Comparison of ENCODE assay signal across 8 cellular contexts in the genomic region with DNA sequence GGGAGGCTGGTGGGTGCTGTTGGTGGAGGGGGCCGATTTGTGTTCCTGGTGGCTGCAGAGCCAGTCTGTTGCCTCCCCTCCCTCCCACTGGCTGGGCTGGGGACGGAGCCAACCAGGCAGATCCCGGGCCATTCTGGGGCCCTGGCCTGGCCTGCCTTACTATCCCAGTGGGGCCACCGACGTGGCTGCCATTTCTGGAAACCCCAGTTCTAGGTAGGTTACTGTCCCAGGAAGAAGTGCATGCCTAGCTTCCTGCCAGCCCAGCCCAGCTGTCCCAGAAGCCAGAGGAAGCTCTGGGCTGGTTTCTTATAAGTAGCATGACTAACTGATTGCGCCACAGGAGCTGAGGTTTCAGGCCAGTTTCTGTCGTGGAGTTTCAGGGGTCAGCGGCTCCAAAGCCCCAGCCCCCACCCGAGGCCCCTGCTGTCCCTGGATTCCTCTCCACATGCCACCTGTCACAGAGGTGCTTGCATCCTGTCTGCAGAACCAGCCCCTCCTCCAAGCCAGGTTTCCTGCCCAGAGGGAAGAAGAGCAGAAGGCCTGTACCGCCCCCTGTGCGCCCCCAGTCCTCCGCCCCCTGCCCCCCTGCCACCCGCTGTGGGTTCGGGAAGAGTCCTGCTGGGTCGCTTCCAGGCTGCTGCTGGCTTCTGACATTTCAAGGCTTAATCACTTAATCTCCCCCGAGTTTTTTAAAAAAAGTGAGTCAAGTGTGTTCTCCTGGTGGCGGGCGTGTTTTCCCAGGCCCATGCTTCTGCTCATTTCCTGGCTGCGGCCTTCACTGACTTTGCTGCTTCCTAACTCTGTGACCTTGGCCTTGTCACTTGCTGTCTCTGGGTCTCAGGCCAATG. TPM values are rescaled to one million over a fixed set of nuclear protein-coding genes. Genes with fewer than 3 reads are reported as not detected.
DNase-seq lines count a peak whose midpoint lies in the region; ATAC-seq and TF ChIP-seq lines count a peak whose summit lies in the region.

No MANE protein-coding gene starts in this region.

- intact Hi-C loops in activated B cell treated with CpG ODN at 0.5 μM for 24 hours (cut with micrococcal nuclease), result loop anchor here (1.0 kb wide), 1 partner anchor 9 kb away; no protein-coding TSS in a partner anchor

- H3K4me1 ChIP-seq in duodenal mucosa (ENCODE audit: control insufficient read depth in 1 of 2, insufficient read depth in 2 of 2, low read length in 2 of 2) (peaks cover 57 to 60% of the 10 kb centered on the region in 2 donors), lung (ENCODE audit: control insufficient read depth in 2 of 2, insufficient read depth in 2 of 2, low read length in 2 of 2) (peaks cover 0 to 39% of the 10 kb centered on the region in 2 donors)

- peak overlapping the region; percentile 71 for H3K27ac Mint-ChIP-seq in activated B cell treated with CpG ODN at 0.5 μM for 24 hours
- peak overlapping the region; percentile 80 to 96 for H3K27ac Mint-ChIP-seq in stimulated activated naive CD8-positive, alpha-beta T cell treated with anti-CD3 and anti-CD28 coated beads, Interleukin-15, amount 100 ng/mL, for 72 hours

- peaks cover 4 to 11% of the 10 kb centered on the region in 2 donors for H3K36me3 ChIP-seq in duodenal mucosa (ENCODE audit: control insufficient read depth in 1 of 2, insufficient read depth in 2 of 2, low read length in 2 of 2)
- H3K36me3 ChIP-seq in lung (ENCODE audit: control insufficient read depth in 2 of 2, insufficient read depth in 2 of 2, low read length in 2 of 2), result peaks cover 0 to 6% of the 10 kb centered on the region in 2 donors

- H3K4me1 Mint-ChIP-seq in activated B cell treated with CpG ODN at 0.5 μM for 24 hours, result peaks cover 82% of the 10 kb centered on the region
- peaks cover 89% of the 10 kb centered on the region for H3K4me1 Mint-ChIP-seq in stimulated activated naive CD8-positive, alpha-beta T cell treated with anti-CD3 and anti-CD28 coated beads, Interleukin-15, amount 100 ng/mL, for 72 hours

- peaks cover 75% of the 10 kb centered on the region for H3K36me3 Mint-ChIP-seq in activated B cell treated with CpG ODN at 0.5 μM for 24 hours (ENCODE audit: low read depth)

- peak overlapping the region; percentile 38 to 40 for H3K9ac ChIP-seq in duodenal mucosa (ENCODE audit: low read depth in 1 of 2, low read length in 2 of 2)

- TF ChIP-seq EP300 in Ishikawa (IDR thresholded peaks at IDR 0.05; ENCODE audit: borderline replicate concordance), result peak; percentile 64

- 8% methylated on average over 19 of the region's 19 CpGs for WGBS in lung, 2 donors

- H3K4me3 ChIP-seq in duodenal mucosa (ENCODE audit: low read depth in 1 of 2, low read length in 2 of 2) (no peak overlapping the region), lung (no peak overlapping the region)

- peak; percentile 3; the same call in 1 of the 2 replicates for TF ChIP-seq RAD21 in Ishikawa (IDR thresholded peaks at IDR 0.05; ENCODE audit: low read depth)

- ATAC-seq in activated B cell treated with CpG ODN at 0.5 μM for 24 hours (ENCODE audit: low read depth), result peak; percentile 32
- peak; percentile 70 for ATAC-seq in lung (ENCODE audit: insufficient read depth, low FRiP score)
- ATAC-seq in stimulated activated naive CD8-positive, alpha-beta T cell treated with anti-CD3 and anti-CD28 coated beads, Interleukin-15, amount 100 ng/mL, for 72 hours, result peak; percentile 82
- no peak for ATAC-seq in GM21529 (IDR thresholded peaks at IDR 0.05; ENCODE audit: unreplicated experiment)
- ATAC-seq in HG03520 (IDR thresholded peaks at IDR 0.05; ENCODE audit: unreplicated experiment), result no peak

- H3K27ac ChIP-seq in duodenal mucosa (ENCODE audit: low read depth, low read length) (peak overlapping the region; percentile 80), lung (ENCODE audit: low read depth in 1 of 2, low read length in 1 of 2) (peak overlapping the region; percentile 69 to 98)

- H3K9me3 ChIP-seq in duodenal mucosa (ENCODE audit: control insufficient read depth in 1 of 2, low read length in 2 of 2) (peaks cover 0 to 2% of the 10 kb centered on the region in 2 donors), lung (ENCODE audit: control insufficient read depth in 2 of 2, insufficient read depth in 1 of 2, low read length in 1 of 2) (no peaks in the 10 kb centered on the region)

- H3K27me3 ChIP-seq in duodenal mucosa (ENCODE audit: control insufficient read depth in 1 of 2, insufficient read depth in 2 of 2, low read length in 2 of 2) (no peaks in the 10 kb centered on the region), lung (ENCODE audit: control insufficient read depth, insufficient read depth) (no peaks in the 10 kb centered on the region)

- TF ChIP-seq CTCF in activated B cell treated with CpG ODN at 0.5 μM for 24 hours (IDR thresholded peaks at IDR 0.05) (no peak), lung (IDR thresholded peaks at IDR 0.05; ENCODE audit: control extremely low read depth, extremely low read depth) (no peak)

- no peaks in the 10 kb centered on the region for H3K9me3 Mint-ChIP-seq in activated B cell treated with CpG ODN at 0.5 μM for 24 hours
- no peaks in the 10 kb centered on the region for H3K9me3 Mint-ChIP-seq in stimulated activated naive CD8-positive, alpha-beta T cell treated with anti-CD3 and anti-CD28 coated beads, Interleukin-15, amount 100 ng/mL, for 72 hours

- CTCF ChIA-PET in activated B cell treated with CpG ODN at 0.5 μM for 24 hours (lab: Charles Lee), result interaction anchor here (0.6 to 0.9 kb wide), 2 partner anchors 35 to 92 kb away, joined by 3 to 4 read pairs; no protein-coding TSS in a partner anchor

- no peak overlapping the region for H3K4me3 Mint-ChIP-seq in activated B cell treated with CpG ODN at 0.5 μM for 24 hours
- peak overlapping the region; percentile 65 to 77 for H3K4me3 Mint-ChIP-seq in stimulated activated naive CD8-positive, alpha-beta T cell treated with anti-CD3 and anti-CD28 coated beads, Interleukin-15, amount 100 ng/mL, for 72 hours

- DNase-seq in EH (ENCODE audit: low read depth), result peak; percentile 97
- DNase-seq in activated B cell treated with CpG ODN at 0.5 μM for 24 hours, result no peak
- peak; percentile 83 for DNase-seq in lung (ENCODE audit: low spot score)
- peak in 1 of 2 donors; percentile 55 for DNase-seq in stimulated activated naive CD8-positive, alpha-beta T cell treated with anti-CD3 and anti-CD28 coated beads, Interleukin-15, amount 100 ng/mL, for 72 hours

- POLR2A ChIA-PET in activated B cell treated with CpG ODN at 0.5 μM for 24 hours (lab: Charles Lee), result no interaction called here

- H3K27me3 Mint-ChIP-seq in activated B cell treated with CpG ODN at 0.5 μM for 24 hours, result no peaks in the 10 kb centered on the region
- H3K27me3 Mint-ChIP-seq in stimulated activated naive CD8-positive, alpha-beta T cell treated with anti-CD3 and anti-CD28 coated beads, Interleukin-15, amount 100 ng/mL, for 72 hours, result no peaks in the 10 kb centered on the region

TF ChIP-seq in Ishikawa, 13 proteins besides CTCF, POLR2A, EP300 and RAD21 (continues in another document):
- peak; percentile 95 for TF ChIP-seq CEBPB (IDR thresholded peaks at IDR 0.05)
- peak; percentile 75 for TF ChIP-seq ZBTB7A (IDR thresholded peaks at IDR 0.05; ENCODE audit: low read depth)
- no peak for TF ChIP-seq TEAD4 (IDR thresholded peaks at IDR 0.05)
- TF ChIP-seq FOXM1 (IDR thresholded peaks at IDR 0.05; ENCODE audit: borderline replicate concordance, low read depth), result no peak
- peak; percentile 43; the same call in 1 of the 2 replicates for TF ChIP-seq NFIC (IDR thresholded peaks at IDR 0.05)
- TF ChIP-seq YY1 (IDR thresholded peaks at IDR 0.05; ENCODE audit: low read depth), result no peak
- no peak for TF ChIP-seq EGR1 (IDR thresholded peaks at IDR 0.05)
- TF ChIP-seq, protein P1, sequence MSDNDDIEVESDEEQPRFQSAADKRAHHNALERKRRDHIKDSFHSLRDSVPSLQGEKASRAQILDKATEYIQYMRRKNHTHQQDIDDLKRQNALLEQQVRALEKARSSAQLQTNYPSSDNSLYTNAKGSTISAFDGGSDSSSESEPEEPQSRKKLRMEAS (IDR thresholded peaks at IDR 0.05), result peak; percentile 41; the same call in 1 of the 2 replicates
- TF ChIP-seq TCF12 (IDR thresholded peaks at IDR 0.05; ENCODE audit: low read depth), result peak; percentile 77
- TF ChIP-seq, protein P2, sequence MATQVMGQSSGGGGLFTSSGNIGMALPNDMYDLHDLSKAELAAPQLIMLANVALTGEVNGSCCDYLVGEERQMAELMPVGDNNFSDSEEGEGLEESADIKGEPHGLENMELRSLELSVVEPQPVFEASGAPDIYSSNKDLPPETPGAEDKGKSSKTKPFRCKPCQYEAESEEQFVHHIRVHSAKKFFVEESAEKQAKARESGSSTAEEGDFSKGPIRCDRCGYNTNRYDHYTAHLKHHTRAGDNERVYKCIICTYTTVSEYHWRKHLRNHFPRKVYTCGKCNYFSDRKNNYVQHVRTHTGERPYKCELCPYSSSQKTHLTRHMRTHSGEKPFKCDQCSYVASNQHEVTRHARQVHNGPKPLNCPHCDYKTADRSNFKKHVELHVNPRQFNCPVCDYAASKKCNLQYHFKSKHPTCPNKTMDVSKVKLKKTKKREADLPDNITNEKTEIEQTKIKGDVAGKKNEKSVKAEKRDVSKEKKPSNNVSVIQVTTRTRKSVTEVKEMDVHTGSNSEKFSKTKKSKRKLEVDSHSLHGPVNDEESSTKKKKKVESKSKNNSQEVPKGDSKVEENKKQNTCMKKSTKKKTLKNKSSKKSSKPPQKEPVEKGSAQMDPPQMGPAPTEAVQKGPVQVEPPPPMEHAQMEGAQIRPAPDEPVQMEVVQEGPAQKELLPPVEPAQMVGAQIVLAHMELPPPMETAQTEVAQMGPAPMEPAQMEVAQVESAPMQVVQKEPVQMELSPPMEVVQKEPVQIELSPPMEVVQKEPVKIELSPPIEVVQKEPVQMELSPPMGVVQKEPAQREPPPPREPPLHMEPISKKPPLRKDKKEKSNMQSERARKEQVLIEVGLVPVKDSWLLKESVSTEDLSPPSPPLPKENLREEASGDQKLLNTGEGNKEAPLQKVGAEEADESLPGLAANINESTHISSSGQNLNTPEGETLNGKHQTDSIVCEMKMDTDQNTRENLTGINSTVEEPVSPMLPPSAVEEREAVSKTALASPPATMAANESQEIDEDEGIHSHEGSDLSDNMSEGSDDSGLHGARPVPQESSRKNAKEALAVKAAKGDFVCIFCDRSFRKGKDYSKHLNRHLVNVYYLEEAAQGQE (IDR thresholded peaks at IDR 0.05; ENCODE audit: low read depth), result no peak
- no peak for TF ChIP-seq CREB1 (IDR thresholded peaks at IDR 0.05; ENCODE audit: low read depth)
- TF ChIP-seq TAF1 (IDR thresholded peaks at IDR 0.05; ENCODE audit: low read depth), result no peak

RNA-seq across cellular contexts. Expression of a gene that starts 13.2 kb away (rescaled TPM):
- total RNA-seq in activated B cell treated with CpG ODN at 0.5 μM for 24 hours (176 and 202 TPM in 2 replicates), lung (100 to 1,000 TPM in 1 of 2 donors, 10 to 100 TPM in 1; 79.8 to 148 TPM)
- 100 to 1,000 TPM in 1 of 2 donors, 10 to 100 TPM in 1; 61.3 to 175 TPM for polyA plus RNA-seq in lung

RNA-seq across cellular contexts. Expression of a gene that starts 58.4 kb away (rescaled TPM):
- total RNA-seq in activated B cell treated with CpG ODN at 0.5 μM for 24 hours (61.0 and 68.3 TPM in 2 replicates), lung (10 to 100 TPM; 37.4 to 59.1 TPM)
- polyA plus RNA-seq in lung, result 10 to 100 TPM; 55.4 to 75.4 TPM

Comparison
In these comparisons a context has a peak if more than half of its experiments do, and no peak if none do; other contexts are left out.
1. ATAC-seq: peak in activated B cell treated with CpG ODN at 0.5 μM for 24 hours (single experiment), lung (single experiment) and stimulated activated naive CD8-positive, alpha-beta T cell treated with anti-CD3 and anti-CD28 coated beads, Interleukin-15, amount 100 ng/mL, for 72 hours (single experiment); none in GM21529 (single experiment) and HG03520 (single experiment).